31 cellular contexts compared by ENCODE assay signal in the genomic region with DNA sequence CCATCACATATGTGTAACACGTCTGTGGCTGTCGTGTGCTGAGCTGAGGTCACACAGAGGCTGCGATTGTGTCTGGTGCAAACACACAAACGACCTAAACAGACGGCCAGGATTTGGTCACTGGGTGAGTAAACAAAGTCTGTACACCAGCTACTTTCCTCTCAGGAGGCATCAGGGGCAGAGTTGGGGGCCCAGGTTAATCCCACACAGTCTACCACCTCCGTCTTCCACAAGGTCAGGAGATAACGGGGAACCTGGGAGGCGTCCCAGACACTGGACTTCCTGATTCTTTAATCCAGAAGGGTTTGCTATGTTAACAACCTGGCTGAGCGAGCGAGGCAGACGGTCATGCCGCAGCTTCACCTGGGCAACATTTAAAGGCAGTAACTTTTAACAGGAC. TPM values are rescaled to one million over a fixed set of nuclear protein-coding genes. Genes with fewer than 3 reads are reported as not detected.
DNase-seq lines count a peak whose midpoint lies in the region; FAIRE-seq and TF ChIP-seq lines count a peak whose summit lies in the region.
"Had no signal": no experiment of that assay in that cellular context is flagged by ENCODE, and none has a peak within 500 bp of the region (broad histone marks: within the 10 kb centered on the region; RNA-seq: fewer than 3 reads in every experiment).

No MANE protein-coding gene starts in this region.

- H3K36me3 ChIP-seq in keratinocyte (ENCODE audit: control insufficient read depth in 2 of 2, extremely low read depth in 1 of 2, insufficient read depth in 2 of 2, low read length in 2 of 2): no peaks in the 10 kb centered on the region
- H3K36me3 ChIP-seq: cardiac muscle cell, heart right ventricle, thoracic aorta had no signal

- H3K4me3 Mint-ChIP-seq in neural crest cell (peak overlapping the region; percentile 82), CD14-positive monocyte (peak overlapping the region in 1 of 2 donors; percentile 32)
- H3K4me3 Mint-ChIP-seq: activated naive CD4-positive, alpha-beta T cell treated with anti-CD3 and anti-CD28 coated beads for 36 hours; CD8-positive, alpha-beta T cell; stimulated activated naive B cell treated with anti-CD40 and anti-IgM and Interleukin-4, amounts not matched to agents 10 μg/mL and 1 μg/mL and 100 μg/mL, for 72 hours had no signal

- no peak overlapping the region for H2AFZ ChIP-seq in keratinocyte (ENCODE audit: control insufficient read depth, low read length)
- H2AFZ ChIP-seq: parathyroid adenoma had no signal

- peaks cover 7% of the 10 kb centered on the region for H3K9me3 Mint-ChIP-seq in neural crest cell
- peaks cover 2 to 9% (median 6%) of the 10 kb centered on the region in 7 donors for H3K9me3 Mint-ChIP-seq in CD14-positive monocyte
- H3K9me3 Mint-ChIP-seq: CD8-positive, alpha-beta T cell had no signal

- H3K27ac Mint-ChIP-seq in neural crest cell (ENCODE audit: unreplicated experiment) (no peak overlapping the region), CD14-positive monocyte (no peak overlapping the region)
- H3K27ac Mint-ChIP-seq: activated naive CD4-positive, alpha-beta T cell treated with anti-CD3 and anti-CD28 coated beads for 36 hours; CD8-positive, alpha-beta T cell; stimulated activated naive B cell treated with anti-CD40 and anti-IgM and Interleukin-4, amounts not matched to agents 10 μg/mL and 1 μg/mL and 100 μg/mL, for 72 hours had no signal

- no peaks in the 10 kb centered on the region for H3K79me2 ChIP-seq in keratinocyte (ENCODE audit: control insufficient read depth, insufficient read depth, low read length)
- H3K79me2 ChIP-seq: parathyroid adenoma had no signal

- dilution Hi-C loops in keratinocyte (cut with MboI; ENCODE audit: extremely low pct_ligation_motif_present, low sequenced_read_pairs): no loop called here

- no peaks in the 10 kb centered on the region for H4K20me1 ChIP-seq in keratinocyte (ENCODE audit: control insufficient read depth, extremely low read depth, insufficient read depth, low read length)

- H3K4me2 ChIP-seq in keratinocyte (ENCODE audit: control insufficient read depth, extremely low read depth, insufficient read depth, low read depth, low read length): peak overlapping the region; percentile 3

- no peak for FAIRE-seq in keratinocyte (lab: Jason Lieb, UNC)
- FAIRE-seq: GM12878, HTR-8/SVneo had no signal

- no peak overlapping the region for H3K9ac ChIP-seq in keratinocyte (ENCODE audit: control insufficient read depth, extremely low read depth, insufficient read depth, low read length)
- H3K9ac ChIP-seq: parathyroid adenoma had no signal

- intact Hi-C loops in CD14-positive monocyte (cut with micrococcal nuclease): no loop called here

- no peak overlapping the region for H3K4me3 ChIP-seq in keratinocyte (ENCODE audit: control insufficient read depth in 2 of 3, extremely low read depth in 1 of 3, insufficient read depth in 2 of 3, low read depth in 1 of 3, low read length in 3 of 3)
- H3K4me3 ChIP-seq: cardiac muscle cell, GM12878, thoracic aorta had no signal

- H3K4me1 Mint-ChIP-seq in neural crest cell: peaks cover 16% of the 10 kb centered on the region
- H3K4me1 Mint-ChIP-seq in CD14-positive monocyte: no peaks in the 10 kb centered on the region
- H3K4me1 Mint-ChIP-seq: stimulated activated naive B cell treated with anti-CD40 and anti-IgM and Interleukin-4, amounts not matched to agents 10 μg/mL and 1 μg/mL and 100 μg/mL, for 72 hours had no signal

- H3K36me3 Mint-ChIP-seq in neural crest cell (ENCODE audit: low read depth) (peaks cover 6% of the 10 kb centered on the region), CD14-positive monocyte (no peaks in the 10 kb centered on the region)
- H3K36me3 Mint-ChIP-seq: CD8-positive, alpha-beta T cell had no signal

- peak; percentile 58 for DNase-seq in DMS53 (lab: John Stamatoyannopoulos, UW)
- no peak for DNase-seq in DMS53 treated with DMSO at 0.1 percent for 48 hours (lab: John Stamatoyannopoulos, UW; ENCODE audit: unreplicated experiment)
- DNase-seq in keratinocyte (ENCODE audit: low read depth, low spot score): no peak
- DNase-seq in neural crest cell (ENCODE audit: low read depth, low spot score): no peak
- DNase-seq in ureter (ENCODE audit: low spot score): peak; percentile 30
- no peak for DNase-seq in iPS-NIHi11 (ENCODE audit: low spot score)
- DNase-seq in CD14-positive monocyte (ENCODE audit: low spot score): no peak
- no peak for DNase-seq in NCI-H2029 treated with DMSO at 0.1 percent for 48 hours (lab: John Stamatoyannopoulos, UW)
- DNase-seq: activated naive CD4-positive, alpha-beta T cell treated with anti-CD3 and anti-CD28 coated beads for 36 hours; activated T-cell treated with anti-CD3 and anti-CD28 coated beads, Interleukin-2, amount 50 U/mL, for 48 hours; amygdala; CD8-positive, alpha-beta T cell; DMS79 treated with DMSO at 0.1 percent for 48 hours; dorsolateral prefrontal cortex; heart right ventricle; Karpas-422; mammary epithelial cell; MV-4-11; NCI-H1694; NCI-H82; stimulated activated naive B cell treated with anti-CD40 and anti-IgM and Interleukin-4, amounts not matched to agents 10 μg/mL and 1 μg/mL and 100 μg/mL, for 72 hours; T-helper 9 cell had no signal

- no peak overlapping the region for H3K27ac ChIP-seq in keratinocyte (ENCODE audit: control insufficient read depth, insufficient read depth, low read length)
- H3K27ac ChIP-seq: 22Rv1, cardiac muscle cell, epithelial cell of prostate, parathyroid adenoma, thoracic aorta had no signal

- TF ChIP-seq CTCF in keratinocyte (optimal IDR thresholded peaks at IDR 0.05 in 1 of 3, IDR thresholded peaks at IDR 0.05 in 1 of 3, conservative IDR thresholded peaks at IDR 0.05 in 1 of 3; ENCODE audit: extremely low read depth in 1 of 3, insufficient read depth in 2 of 3, low read length in 3 of 3): no peak
- no peak for TF ChIP-seq CTCF in neural crest cell (conservative IDR thresholded peaks at IDR 0.05)
- TF ChIP-seq CTCF in CD14-positive monocyte (IDR thresholded peaks at IDR 0.05): no peak

- peaks cover 70% of the 10 kb centered on the region for H3K27me3 Mint-ChIP-seq in neural crest cell (ENCODE audit: low read depth)
- peaks cover 33 to 52% (median 40%) of the 10 kb centered on the region in 3 donors for H3K27me3 Mint-ChIP-seq in CD14-positive monocyte (ENCODE audit: low read depth in 3 of 3)

- H3K4me1 ChIP-seq in keratinocyte (ENCODE audit: control insufficient read depth, extremely low read depth, insufficient read depth, low read length): peaks cover 22% of the 10 kb centered on the region
- H3K4me1 ChIP-seq: parathyroid adenoma had no signal

- H3K27me3 ChIP-seq in keratinocyte (ENCODE audit: control insufficient read depth, extremely low read depth, insufficient read depth, low read length): peaks cover 47% of the 10 kb centered on the region

- no peaks in the 10 kb centered on the region for H3K9me1 ChIP-seq in keratinocyte (ENCODE audit: control insufficient read depth, extremely low read depth, insufficient read depth, low read length)

- no peaks in the 10 kb centered on the region for H3K9me3 ChIP-seq in keratinocyte (ENCODE audit: control insufficient read depth, low read depth, low read length)
- H3K9me3 ChIP-seq: thoracic aorta had no signal

RNA-seq across cellular contexts. Expression of a gene that starts 1.5 kb away (rescaled TPM):
- polyA plus RNA-seq in keratinocyte (0.09 to 0.19 TPM (median 0.15 TPM) in 3 replicates), CD14-positive monocyte (not detected)
- not detected for polyA plus RNA-seq in keratinocyte (2011; ENCODE audit: low read depth)
- polyA plus RNA-seq in keratinocyte (2011; cell fraction: cytosol; rRNA removed): 0.16 and 0.36 TPM in 2 replicates
- polyA plus RNA-seq in keratinocyte (2011; cell fraction: nucleus; rRNA removed): 0.22 and 0.55 TPM in 2 replicates
- polyA plus RNA-seq in keratinocyte (2012; ENCODE audit: low replicate concordance): 0.09 and 0.16 TPM in 2 replicates
- polyA minus RNA-seq in keratinocyte: 0.06 to 0.13 TPM in 2 of 3 replicates, not detected in the other
- polyA minus RNA-seq in keratinocyte (2011; cell fraction: cytosol; rRNA and poly(A)+ RNA removed): not detected
- 0.32 TPM in 1 of 2 replicates, not detected in the other for polyA minus RNA-seq in keratinocyte (2011; cell fraction: nucleus; rRNA and poly(A)+ RNA removed)
- total RNA-seq in neural crest cell (0.19 and 0.43 TPM in 2 replicates), ureter (0.94 TPM)
- total RNA-seq: activated naive CD4-positive, alpha-beta T cell treated with anti-CD3 and anti-CD28 coated beads for 36 hours; CD8-positive, alpha-beta T cell; GM12878; myocyte; OCI-LY7 had no signal
- polyA plus RNA-seq: GM12878, mammary epithelial cell had no signal

Comparison
In these comparisons a context has a peak if more than half of its experiments do, and no peak if none do; other contexts are left out.
1. DNase-seq: peak in DMS53 (single experiment) and ureter (single experiment); none in DMS53 treated with DMSO at 0.1 percent for 48 hours (single experiment), keratinocyte (single experiment), neural crest cell (single experiment), iPS-NIHi11 (single experiment), CD14-positive monocyte (single experiment) and NCI-H2029 treated with DMSO at 0.1 percent for 48 hours (single experiment).